Comparison of ENCODE assay signal across 1 cellular context in genomic region chr17:42407289-42407836, GRCh38.
A peak's percentile ranks its signal among the peaks of the same experiment; 100 is the strongest.
TF ChIP-seq lines count a peak whose summit lies in the region.

No MANE protein-coding gene starts in this region.

TF ChIP-seq in GM12878, 131 proteins besides CTCF, POLR2A, EP300 and RAD21 (continued from another document):
- peak; percentile 90 for TF ChIP-seq YY1 (IDR thresholded peaks at IDR 0.05; ENCODE audit: low read depth, low read length)
- TF ChIP-seq TARDBP (IDR thresholded peaks at IDR 0.05; ENCODE audit: borderline replicate concordance): peak; percentile 96
- TF ChIP-seq SMC3 (IDR thresholded peaks at IDR 0.05; ENCODE audit: borderline replicate concordance, low read length): 0 out of 2 replicates have a peak, but pooled peaks have one; percentile 12
- peak; percentile 19 for TF ChIP-seq RELA (IDR thresholded peaks at IDR 0.05; ENCODE audit: borderline replicate concordance, partially characterized antibody)
- 0 out of 2 replicates have a peak, but pooled peaks have one; percentile 52 for TF ChIP-seq CHD2 (IDR thresholded peaks at IDR 0.05; ENCODE audit: borderline replicate concordance, low read depth, low read length)
- TF ChIP-seq KLF5 (IDR thresholded peaks at IDR 0.05; ENCODE audit: partially characterized antibody): no peak
- no peak for TF ChIP-seq ZBTB11 (CRISPR knock-in tag; IDR thresholded peaks at IDR 0.05)
- no peak for TF ChIP-seq PML (IDR thresholded peaks at IDR 0.05; ENCODE audit: low read length)
- TF ChIP-seq ZBED1 (IDR thresholded peaks at IDR 0.05; ENCODE audit: borderline replicate concordance): no peak
- peak; percentile 91 for TF ChIP-seq CREM (IDR thresholded peaks at IDR 0.05; ENCODE audit: low read depth)
- TF ChIP-seq IKZF1 (conservative IDR thresholded peaks at IDR 0.05): peak; percentile 94
- 0 out of 2 replicates have a peak, but pooled peaks have one; percentile 48 for TF ChIP-seq ELK1 (IDR thresholded peaks at IDR 0.05; ENCODE audit: low read depth, low read length)
- no peak for TF ChIP-seq ZSCAN29 (IDR thresholded peaks at IDR 0.05)
- 0 out of 2 replicates have a peak, but pooled peaks have one; percentile 23 for TF ChIP-seq ATF3 (IDR thresholded peaks at IDR 0.05; ENCODE audit: borderline replicate concordance, extremely low read depth, low read depth, low read length)
- TF ChIP-seq EED (IDR thresholded peaks at IDR 0.05; ENCODE audit: low read depth): no peak
- no peak for TF ChIP-seq MTA3 (IDR thresholded peaks at IDR 0.05; ENCODE audit: borderline replicate concordance, low read length)
